In the genomic region with DNA sequence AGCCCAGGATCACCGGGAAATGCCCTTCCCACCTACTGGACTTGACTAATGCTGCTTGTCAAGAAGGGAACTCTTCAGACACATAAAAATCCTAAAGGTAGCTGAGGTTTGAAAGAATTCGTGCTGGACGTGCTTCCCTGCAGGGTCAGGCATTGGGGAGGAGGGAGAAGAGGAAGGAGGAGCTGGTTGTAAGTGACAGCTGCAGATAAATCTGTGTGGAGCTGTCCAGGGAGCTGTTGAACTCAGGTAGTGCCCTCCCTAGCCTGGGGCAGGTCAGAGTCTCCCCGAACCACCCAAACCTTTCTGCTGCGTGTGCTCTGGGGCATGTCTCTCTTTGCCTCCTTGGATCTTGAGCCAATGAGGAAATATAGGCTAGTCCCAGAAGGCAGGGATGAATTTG, we compare ENCODE assay signal across 1 cellular context.
A peak's percentile ranks its signal among the peaks of the same experiment; 100 is the strongest.
TF ChIP-seq lines count a peak whose summit lies in the region.

No MANE protein-coding gene starts in this region.

TF ChIP-seq in H1, 55 proteins besides CTCF, POLR2A, EP300 and RAD21:
- TF ChIP-seq SIN3A (conservative IDR thresholded peaks at IDR 0.05 in 1 of 2, IDR thresholded peaks at IDR 0.05 in 1 of 2; ENCODE audit: low read depth in 1 of 2, low read length in 2 of 2), result 0 out of 4 replicates have a peak, but pooled peaks of 1 of the 2 experiments have one; percentile 31
- TF ChIP-seq RBBP5 (IDR thresholded peaks at IDR 0.05; ENCODE audit: borderline replicate concordance, low read depth, low read length), result no peak
- TF ChIP-seq USF2 (IDR thresholded peaks at IDR 0.05; ENCODE audit: low read length), result no peak
- no peak for TF ChIP-seq KDM5A (IDR thresholded peaks at IDR 0.05; ENCODE audit: low read length)
- no peak for TF ChIP-seq POU5F1 (IDR thresholded peaks at IDR 0.05; ENCODE audit: low read depth, low read length)
- TF ChIP-seq HDAC2 (IDR thresholded peaks at IDR 0.05; ENCODE audit: borderline replicate concordance in 1 of 2, low read depth in 2 of 2, low read length in 2 of 2), result no peak
- no peak for TF ChIP-seq SIRT6 (IDR thresholded peaks at IDR 0.05; ENCODE audit: low read length)
- TF ChIP-seq PHF8 (conservative IDR thresholded peaks at IDR 0.05; ENCODE audit: low read depth, low read length), result no peak
